Comparison of ENCODE assay signal across 10 cellular contexts in the genomic region with DNA sequence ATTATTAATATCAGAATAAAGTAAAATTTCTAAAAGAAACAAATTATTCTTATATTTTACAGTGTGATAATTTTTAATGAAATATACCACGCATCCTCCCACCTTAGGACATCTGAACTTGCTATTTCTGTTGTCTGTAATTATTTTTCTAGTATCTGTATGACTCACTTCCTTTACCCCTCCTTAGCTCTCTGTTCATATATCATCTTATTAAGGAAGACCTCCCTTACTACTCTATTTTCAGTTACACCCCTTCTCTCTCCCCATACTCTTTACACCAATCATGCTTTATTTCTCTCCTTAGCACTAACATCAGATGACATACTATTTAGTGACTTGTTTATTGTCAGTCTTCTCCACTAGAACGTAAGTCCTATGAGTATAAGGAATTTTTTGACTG. TPM values are rescaled to one million over a fixed set of nuclear protein-coding genes. Genes with fewer than 3 reads are reported as not detected.
DNase-seq lines count a peak whose midpoint lies in the region; ATAC-seq, FAIRE-seq and TF ChIP-seq lines count a peak whose summit lies in the region.
"Had no signal": no experiment of that assay in that cellular context is flagged by ENCODE, and none has a peak within 500 bp of the region (broad histone marks: within the 10 kb centered on the region; RNA-seq: fewer than 3 reads in every experiment).

No MANE protein-coding gene starts in this region.

- no peak overlapping the region for H3K4me3 Mint-ChIP-seq in activated CD8-positive, alpha-beta memory T cell treated with anti-CD3 and anti-CD28 coated beads, Interleukin-2, amount 10 ng/mL, durations not matched to agents 7 days and 5 days

- H4K91ac ChIP-seq in neuronal stem cell (ENCODE audit: low read depth, low read length, poor library complexity): no peak overlapping the region

- H2AFZ ChIP-seq in neuronal stem cell (ENCODE audit: low read length): no peak overlapping the region

- H2BK15ac ChIP-seq in neuronal stem cell (ENCODE audit: low read length): no peak overlapping the region

- H2BK12ac ChIP-seq in neuronal stem cell (ENCODE audit: low read length): no peak overlapping the region

- H3K27me3 Mint-ChIP-seq in activated CD8-positive, alpha-beta memory T cell treated with anti-CD3 and anti-CD28 coated beads, Interleukin-2, amount 10 ng/mL, durations not matched to agents 7 days and 5 days: no peaks in the 10 kb centered on the region

- ATAC-seq in activated CD8-positive, alpha-beta memory T cell treated with anti-CD3 and anti-CD28 coated beads, Interleukin-2, amount 10 ng/mL, durations not matched to agents 7 days and 5 days: peak; percentile 23
- ATAC-seq in HG02623 (IDR thresholded peaks at IDR 0.05; ENCODE audit: unreplicated experiment) (peak; percentile 88), HG03575 (IDR thresholded peaks at IDR 0.05; ENCODE audit: extremely low read depth, insufficient number of reproducible peaks, low FRiP score, unreplicated experiment) (peak; percentile 79)
- ATAC-seq in stimulated activated naive CD8-positive, alpha-beta T cell treated with anti-CD3 and anti-CD28 coated beads, Interleukin-15, Interleukin-2, amounts not matched to agents 100 U/mL and 50 U/mL, for 24 hours: peak; percentile 23

- H3K4me3 ChIP-seq in WERI-Rb-1 (ENCODE audit: low read depth, low read length): no peak overlapping the region
- H3K4me3 ChIP-seq in neuronal stem cell (ENCODE audit: low read length in 2 of 2): no peak overlapping the region

- no peak overlapping the region for H3K27ac Mint-ChIP-seq in activated CD8-positive, alpha-beta memory T cell treated with anti-CD3 and anti-CD28 coated beads, Interleukin-2, amount 10 ng/mL, durations not matched to agents 7 days and 5 days

- no peak overlapping the region for H3K23ac ChIP-seq in neuronal stem cell (ENCODE audit: low read depth, low read length, poor library complexity)

- H3K14ac ChIP-seq in neuronal stem cell (ENCODE audit: low read length): no peak overlapping the region

- CTCF ChIA-PET in activated CD8-positive, alpha-beta memory T cell treated with anti-CD3 and anti-CD28 coated beads, Interleukin-2, amount 10 ng/mL, durations not matched to agents 7 days and 5 days (lab: Charles Lee): interaction anchor here (1.5 kb wide), 1 partner anchor 10 kb away, joined by 4 read pairs; no protein-coding TSS in a partner anchor

- H3K27ac ChIP-seq in WERI-Rb-1 (no peak overlapping the region), neuronal stem cell (replicated peaks; ENCODE audit: low read length) (no peak overlapping the region)

- no peaks in the 10 kb centered on the region for H3K79me1 ChIP-seq in neuronal stem cell (ENCODE audit: low read depth, low read length)

- no peak overlapping the region for H3K9ac ChIP-seq in neuronal stem cell (ENCODE audit: low read depth, low read length, poor library complexity)

- H2BK120ac ChIP-seq in neuronal stem cell (ENCODE audit: low read depth, low read length): no peak overlapping the region

- no peak for DNase-seq in activated CD8-positive, alpha-beta memory T cell treated with anti-CD3 and anti-CD28 coated beads, Interleukin-2, amount 10 ng/mL, durations not matched to agents 7 days and 5 days
- DNase-seq in activated CD8-positive, alpha-beta memory T cell treated with anti-CD3 and anti-CD28 coated beads, Interleukin-2, amount 50 U/mL, for 4 hours: no peak
- DNase-seq in stimulated activated naive CD8-positive, alpha-beta T cell treated with anti-CD3 and anti-CD28 coated beads, Interleukin-15, Interleukin-2, amounts not matched to agents 100 U/mL and 50 U/mL, for 24 hours: no peak
- no peak for DNase-seq in urothelium cell line (ENCODE audit: low spot score)
- no peak for DNase-seq in WERI-Rb-1
- DNase-seq in neuronal stem cell (ENCODE audit: low spot score): no peak
- DNase-seq: NCI-H2107; stimulated activated naive CD4-positive, alpha-beta T cell had no signal

- H3K4ac ChIP-seq in neuronal stem cell (ENCODE audit: low read length): no peak overlapping the region

- H3K18ac ChIP-seq in neuronal stem cell (ENCODE audit: low read length): no peak overlapping the region

- H2AK5ac ChIP-seq in neuronal stem cell (ENCODE audit: low read depth, low read length): no peak overlapping the region

- WGBS in neuronal stem cell (ENCODE audit: extremely low coverage in 2 of 2, insufficient read length in 2 of 2, insufficient replicate concordance in 1 of 2), 2 donors: no CpG with 5 or more reads among the region's 2 CpGs

- H4K8ac ChIP-seq in neuronal stem cell (ENCODE audit: low read depth, low read length): no peak overlapping the region

- no peak overlapping the region for H3K4me2 ChIP-seq in neuronal stem cell (ENCODE audit: insufficient read depth, low read length, poor library complexity, severe bottlenecking)

- no peaks in the 10 kb centered on the region for H3K27me3 ChIP-seq in WERI-Rb-1 (ENCODE audit: insufficient read depth, low read depth, severe bottlenecking)
- no peaks in the 10 kb centered on the region for H3K27me3 ChIP-seq in neuronal stem cell (ENCODE audit: control insufficient read depth in 3 of 3, insufficient read depth in 3 of 3, low read depth in 1 of 3, low read length in 3 of 3)

- no peaks in the 10 kb centered on the region for H3K4me1 ChIP-seq in neuronal stem cell (ENCODE audit: control insufficient read depth in 2 of 2, insufficient read depth in 1 of 2, low read depth in 1 of 2, low read length in 2 of 2)

- H3K36me3 Mint-ChIP-seq in activated CD8-positive, alpha-beta memory T cell treated with anti-CD3 and anti-CD28 coated beads, Interleukin-2, amount 10 ng/mL, durations not matched to agents 7 days and 5 days: peaks cover 22% of the 10 kb centered on the region

- no peak for FAIRE-seq in urothelium cell line (lab: Jason Lieb, UNC)

- H3K9me3 Mint-ChIP-seq in activated CD8-positive, alpha-beta memory T cell treated with anti-CD3 and anti-CD28 coated beads, Interleukin-2, amount 10 ng/mL, durations not matched to agents 7 days and 5 days (ENCODE audit: low read depth): no peaks in the 10 kb centered on the region

- no peak for TF ChIP-seq CTCF in WERI-Rb-1 (IDR thresholded peaks at IDR 0.05; ENCODE audit: low read depth, low read length)

- H3K9me3 ChIP-seq in WERI-Rb-1 (ENCODE audit: severe bottlenecking) (no peaks in the 10 kb centered on the region), neuronal stem cell (replicated peaks in 1 of 2; ENCODE audit: control insufficient read depth in 2 of 2, insufficient read depth in 1 of 2, low read depth in 1 of 2, low read length in 2 of 2) (no peaks in the 10 kb centered on the region)

- H3K36me3 ChIP-seq in WERI-Rb-1 (no peaks in the 10 kb centered on the region; the same call in 1 of the 2 replicates), neuronal stem cell (replicated peaks in 1 of 2; ENCODE audit: control insufficient read depth in 2 of 2, insufficient read depth in 2 of 2, low read length in 2 of 2) (peaks cover 2 to 61% of the 10 kb centered on the region in 2 donors)

- no peak overlapping the region for H2BK5ac ChIP-seq in neuronal stem cell (ENCODE audit: low read length)

- H3K4me1 Mint-ChIP-seq in activated CD8-positive, alpha-beta memory T cell treated with anti-CD3 and anti-CD28 coated beads, Interleukin-2, amount 10 ng/mL, durations not matched to agents 7 days and 5 days: peaks cover 22% of the 10 kb centered on the region

RNA-seq across cellular contexts. Expression of a gene that starts 34.2 kb away (rescaled TPM):
- under 1 TPM in 1 of 2 experiments, not detected in 1; 0.18 TPM for total RNA-seq in activated CD8-positive, alpha-beta memory T cell treated with anti-CD3 and anti-CD28 coated beads, Interleukin-2, amount 10 ng/mL, durations not matched to agents 7 days and 5 days
- 0.04 TPM for polyA plus RNA-seq in neuronal stem cell (2013, experiment 1 of 2)
- polyA plus RNA-seq in neuronal stem cell (2013, experiment 2 of 2): 0.03 TPM

Comparison
In these comparisons a context has a peak if more than half of its experiments do, and no peak if none do; other contexts are left out.
1. ATAC-seq: peak in every context shown above with its lines; median percentile 88 in HG02623; 79 in HG03575; 23 in activated CD8-positive, alpha-beta memory T cell treated with anti-CD3 and anti-CD28 coated beads, Interleukin-2, amount 10 ng/mL, durations not matched to agents 7 days and 5 days; 23 in stimulated activated naive CD8-positive, alpha-beta T cell treated with anti-CD3 and anti-CD28 coated beads, Interleukin-15, Interleukin-2, amounts not matched to agents 100 U/mL and 50 U/mL, for 24 hours.